Comparison of ENCODE assay signal across 1 cellular context in the genomic region with DNA sequence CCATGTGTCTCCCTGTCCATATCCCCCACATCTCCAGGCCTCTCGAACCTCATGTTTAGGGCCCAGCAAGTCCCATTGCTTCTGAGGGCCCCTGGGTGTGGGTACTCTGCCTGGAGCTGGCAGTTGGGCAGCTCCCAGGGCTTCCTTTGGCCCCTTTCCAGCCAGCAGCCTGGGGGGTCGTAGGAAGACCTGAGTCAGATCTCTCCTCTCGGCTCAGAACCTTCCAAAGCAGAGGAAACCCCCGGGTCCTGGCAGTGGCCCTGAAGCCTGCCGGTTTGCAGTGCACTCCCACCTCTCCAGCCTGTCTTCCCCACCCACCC.
TF ChIP-seq lines count a peak whose summit lies in the region.

No MANE protein-coding gene starts in this region.

TF ChIP-seq in GM23338, 12 proteins besides CTCF, POLR2A, EP300 and RAD21 (continued from another document):
- TF ChIP-seq, protein P1, sequence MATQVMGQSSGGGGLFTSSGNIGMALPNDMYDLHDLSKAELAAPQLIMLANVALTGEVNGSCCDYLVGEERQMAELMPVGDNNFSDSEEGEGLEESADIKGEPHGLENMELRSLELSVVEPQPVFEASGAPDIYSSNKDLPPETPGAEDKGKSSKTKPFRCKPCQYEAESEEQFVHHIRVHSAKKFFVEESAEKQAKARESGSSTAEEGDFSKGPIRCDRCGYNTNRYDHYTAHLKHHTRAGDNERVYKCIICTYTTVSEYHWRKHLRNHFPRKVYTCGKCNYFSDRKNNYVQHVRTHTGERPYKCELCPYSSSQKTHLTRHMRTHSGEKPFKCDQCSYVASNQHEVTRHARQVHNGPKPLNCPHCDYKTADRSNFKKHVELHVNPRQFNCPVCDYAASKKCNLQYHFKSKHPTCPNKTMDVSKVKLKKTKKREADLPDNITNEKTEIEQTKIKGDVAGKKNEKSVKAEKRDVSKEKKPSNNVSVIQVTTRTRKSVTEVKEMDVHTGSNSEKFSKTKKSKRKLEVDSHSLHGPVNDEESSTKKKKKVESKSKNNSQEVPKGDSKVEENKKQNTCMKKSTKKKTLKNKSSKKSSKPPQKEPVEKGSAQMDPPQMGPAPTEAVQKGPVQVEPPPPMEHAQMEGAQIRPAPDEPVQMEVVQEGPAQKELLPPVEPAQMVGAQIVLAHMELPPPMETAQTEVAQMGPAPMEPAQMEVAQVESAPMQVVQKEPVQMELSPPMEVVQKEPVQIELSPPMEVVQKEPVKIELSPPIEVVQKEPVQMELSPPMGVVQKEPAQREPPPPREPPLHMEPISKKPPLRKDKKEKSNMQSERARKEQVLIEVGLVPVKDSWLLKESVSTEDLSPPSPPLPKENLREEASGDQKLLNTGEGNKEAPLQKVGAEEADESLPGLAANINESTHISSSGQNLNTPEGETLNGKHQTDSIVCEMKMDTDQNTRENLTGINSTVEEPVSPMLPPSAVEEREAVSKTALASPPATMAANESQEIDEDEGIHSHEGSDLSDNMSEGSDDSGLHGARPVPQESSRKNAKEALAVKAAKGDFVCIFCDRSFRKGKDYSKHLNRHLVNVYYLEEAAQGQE (IDR thresholded peaks at IDR 0.05; ENCODE audit: unreplicated experiment), result no peak
- TF ChIP-seq NANOG (IDR thresholded peaks at IDR 0.05; ENCODE audit: borderline replicate concordance) (no peak), ZNF114 (CRISPR knock-in tag; IDR thresholded peaks at IDR 0.05) (no peak), EZH2 (IDR thresholded peaks at IDR 0.05; ENCODE audit: low read depth, unreplicated experiment) (no peak), STAT1 (IDR thresholded peaks at IDR 0.05; ENCODE audit: unreplicated experiment) (no peak), CREB1 (CRISPR knock-in tag; IDR thresholded peaks at IDR 0.05; ENCODE audit: low read depth) (no peak), POLR2AphosphoS5 (IDR thresholded peaks at IDR 0.05; ENCODE audit: low read depth) (no peak)
- TF ChIP-seq, protein P2, sequence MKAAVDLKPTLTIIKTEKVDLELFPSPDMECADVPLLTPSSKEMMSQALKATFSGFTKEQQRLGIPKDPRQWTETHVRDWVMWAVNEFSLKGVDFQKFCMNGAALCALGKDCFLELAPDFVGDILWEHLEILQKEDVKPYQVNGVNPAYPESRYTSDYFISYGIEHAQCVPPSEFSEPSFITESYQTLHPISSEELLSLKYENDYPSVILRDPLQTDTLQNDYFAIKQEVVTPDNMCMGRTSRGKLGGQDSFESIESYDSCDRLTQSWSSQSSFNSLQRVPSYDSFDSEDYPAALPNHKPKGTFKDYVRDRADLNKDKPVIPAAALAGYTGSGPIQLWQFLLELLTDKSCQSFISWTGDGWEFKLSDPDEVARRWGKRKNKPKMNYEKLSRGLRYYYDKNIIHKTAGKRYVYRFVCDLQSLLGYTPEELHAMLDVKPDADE (IDR thresholded peaks at IDR 0.05), result no peak
- TF ChIP-seq, protein P3, sequence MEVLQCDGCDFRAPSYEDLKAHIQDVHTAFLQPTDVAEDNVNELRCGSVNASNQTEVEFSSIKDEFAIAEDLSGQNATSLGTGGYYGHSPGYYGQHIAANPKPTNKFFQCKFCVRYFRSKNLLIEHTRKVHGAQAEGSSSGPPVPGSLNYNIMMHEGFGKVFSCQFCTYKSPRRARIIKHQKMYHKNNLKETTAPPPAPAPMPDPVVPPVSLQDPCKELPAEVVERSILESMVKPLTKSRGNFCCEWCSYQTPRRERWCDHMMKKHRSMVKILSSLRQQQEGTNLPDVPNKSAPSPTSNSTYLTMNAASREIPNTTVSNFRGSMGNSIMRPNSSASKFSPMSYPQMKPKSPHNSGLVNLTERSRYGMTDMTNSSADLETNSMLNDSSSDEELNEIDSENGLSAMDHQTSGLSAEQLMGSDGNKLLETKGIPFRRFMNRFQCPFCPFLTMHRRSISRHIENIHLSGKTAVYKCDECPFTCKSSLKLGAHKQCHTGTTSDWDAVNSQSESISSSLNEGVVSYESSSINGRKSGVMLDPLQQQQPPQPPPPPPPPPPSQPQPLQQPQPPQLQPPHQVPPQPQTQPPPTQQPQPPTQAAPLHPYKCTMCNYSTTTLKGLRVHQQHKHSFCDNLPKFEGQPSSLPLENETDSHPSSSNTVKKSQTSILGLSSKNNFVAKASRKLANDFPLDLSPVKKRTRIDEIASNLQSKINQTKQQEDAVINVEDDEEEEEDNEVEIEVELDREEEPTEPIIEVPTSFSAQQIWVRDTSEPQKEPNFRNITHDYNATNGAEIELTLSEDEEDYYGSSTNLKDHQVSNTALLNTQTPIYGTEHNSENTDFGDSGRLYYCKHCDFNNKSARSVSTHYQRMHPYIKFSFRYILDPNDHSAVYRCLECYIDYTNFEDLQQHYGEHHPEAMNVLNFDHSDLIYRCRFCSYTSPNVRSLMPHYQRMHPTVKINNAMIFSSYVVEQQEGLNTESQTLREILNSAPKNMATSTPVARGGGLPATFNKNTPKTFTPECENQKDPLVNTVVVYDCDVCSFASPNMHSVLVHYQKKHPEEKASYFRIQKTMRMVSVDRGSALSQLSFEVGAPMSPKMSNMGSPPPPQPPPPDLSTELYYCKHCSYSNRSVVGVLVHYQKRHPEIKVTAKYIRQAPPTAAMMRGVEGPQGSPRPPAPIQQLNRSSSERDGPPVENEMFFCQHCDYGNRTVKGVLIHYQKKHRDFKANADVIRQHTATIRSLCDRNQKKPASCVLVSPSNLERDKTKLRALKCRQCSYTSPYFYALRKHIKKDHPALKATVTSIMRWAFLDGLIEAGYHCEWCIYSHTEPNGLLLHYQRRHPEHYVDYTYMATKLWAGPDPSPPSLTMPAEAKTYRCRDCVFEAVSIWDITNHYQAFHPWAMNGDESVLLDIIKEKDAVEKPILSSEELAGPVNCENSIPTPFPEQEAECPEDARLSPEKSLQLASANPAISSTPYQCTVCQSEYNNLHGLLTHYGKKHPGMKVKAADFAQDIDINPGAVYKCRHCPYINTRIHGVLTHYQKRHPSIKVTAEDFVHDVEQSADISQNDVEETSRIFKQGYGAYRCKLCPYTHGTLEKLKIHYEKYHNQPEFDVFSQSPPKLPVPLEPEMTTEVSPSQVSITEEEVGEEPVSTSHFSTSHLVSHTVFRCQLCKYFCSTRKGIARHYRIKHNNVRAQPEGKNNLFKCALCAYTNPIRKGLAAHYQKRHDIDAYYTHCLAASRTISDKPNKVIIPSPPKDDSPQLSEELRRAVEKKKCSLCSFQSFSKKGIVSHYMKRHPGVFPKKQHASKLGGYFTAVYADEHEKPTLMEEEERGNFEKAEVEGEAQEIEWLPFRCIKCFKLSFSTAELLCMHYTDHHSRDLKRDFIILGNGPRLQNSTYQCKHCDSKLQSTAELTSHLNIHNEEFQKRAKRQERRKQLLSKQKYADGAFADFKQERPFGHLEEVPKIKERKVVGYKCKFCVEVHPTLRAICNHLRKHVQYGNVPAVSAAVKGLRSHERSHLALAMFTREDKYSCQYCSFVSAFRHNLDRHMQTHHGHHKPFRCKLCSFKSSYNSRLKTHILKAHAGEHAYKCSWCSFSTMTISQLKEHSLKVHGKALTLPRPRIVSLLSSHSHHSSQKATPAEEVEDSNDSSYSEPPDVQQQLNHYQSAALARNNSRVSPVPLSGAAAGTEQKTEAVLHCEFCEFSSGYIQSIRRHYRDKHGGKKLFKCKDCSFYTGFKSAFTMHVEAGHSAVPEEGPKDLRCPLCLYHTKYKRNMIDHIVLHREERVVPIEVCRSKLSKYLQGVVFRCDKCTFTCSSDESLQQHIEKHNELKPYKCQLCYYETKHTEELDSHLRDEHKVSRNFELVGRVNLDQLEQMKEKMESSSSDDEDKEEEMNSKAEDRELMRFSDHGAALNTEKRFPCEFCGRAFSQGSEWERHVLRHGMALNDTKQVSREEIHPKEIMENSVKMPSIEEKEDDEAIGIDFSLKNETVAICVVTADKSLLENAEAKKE (CRISPR knock-in tag; IDR thresholded peaks at IDR 0.05), result no peak
